ENCODE assay signal across 19 cellular contexts in the genomic region with DNA sequence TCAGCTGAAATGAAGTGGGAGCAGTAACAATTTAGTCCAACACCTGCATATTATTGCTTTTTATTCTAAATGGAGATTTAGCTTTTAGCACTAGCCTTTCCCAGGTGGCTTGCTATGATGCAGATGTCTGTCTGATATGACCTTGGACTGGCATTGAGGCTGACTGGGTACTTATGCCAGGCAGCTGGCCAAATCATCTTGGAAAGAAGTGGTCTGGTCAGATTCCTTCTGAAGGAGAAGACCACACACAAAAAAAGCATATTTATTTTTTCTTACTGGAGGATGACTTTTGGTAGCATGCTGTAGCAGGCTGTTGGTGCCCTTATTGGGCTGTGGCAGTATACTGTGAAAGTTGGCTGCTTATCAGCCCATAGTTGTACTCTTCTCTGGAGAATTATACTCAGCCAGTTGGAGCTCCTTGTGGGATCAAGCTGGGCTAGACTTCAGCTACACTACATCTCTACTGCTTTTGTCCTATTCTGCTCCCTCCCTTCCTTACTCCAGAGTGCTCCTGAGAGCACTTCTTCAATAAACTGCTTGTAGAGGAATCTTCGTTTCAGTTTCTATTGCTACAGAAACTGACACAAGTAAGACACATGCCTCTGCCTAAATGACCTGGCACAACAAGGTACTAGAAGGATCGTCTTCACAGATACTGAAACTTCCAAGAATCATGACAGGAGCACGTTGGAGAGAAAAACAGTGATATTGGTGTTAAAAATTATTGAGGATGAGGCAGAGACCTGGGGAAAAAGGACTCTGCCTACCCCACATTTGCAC.
DNase-seq lines count a peak whose midpoint lies in the region; ATAC-seq lines count a peak whose summit lies in the region.
"Had no signal": no experiment of that assay in that cellular context is flagged by ENCODE, and none has a peak within 500 bp of the region (broad histone marks: within the 10 kb centered on the region; RNA-seq: fewer than 3 reads in every experiment).

No MANE protein-coding gene starts in this region.

- in situ Hi-C loops in KBM-7 (cut with MboI; ENCODE audit: low pct_unique_long_range_greater_than_20kb, low sequenced_read_pairs) = no loop called here

- DNase-seq in DMS53 (lab: John Stamatoyannopoulos, UW) (peak; percentile 59), NCI-H1105 treated with DMSO at 0.1 percent for 48 hours (lab: John Stamatoyannopoulos, UW) (peak; percentile 49), NCI-H187 (lab: John Stamatoyannopoulos, UW) (no peak), KBM-7 (no peak), DMS 273 (lab: John Stamatoyannopoulos, UW; ENCODE audit: unreplicated experiment) (no peak)
- DNase-seq: adrenal gland; dorsolateral prefrontal cortex; EL; Kasumi-1; NCI-H510A treated with DMSO at 0.1 percent for 48 hours; psoas muscle; SHP77 treated with DMSO at 0.1 percent for 48 hours; stimulated activated CD8-positive, alpha-beta memory T cell treated with anti-CD3 and anti-CD28 coated beads, Interleukin-4, amount 100 ng/mL, for 48 hours; T-helper 17 cell had no signal

- peak; percentile 62 for ATAC-seq in GM18508 (IDR thresholded peaks at IDR 0.05; ENCODE audit: insufficient read depth, unreplicated experiment)
- peak; percentile 45 for ATAC-seq in HG02588 (IDR thresholded peaks at IDR 0.05; ENCODE audit: unreplicated experiment)
- ATAC-seq in HG02938 (IDR thresholded peaks at IDR 0.05; ENCODE audit: unreplicated experiment) = no peak
- ATAC-seq: gastroesophageal sphincter, psoas muscle, T-helper 17 cell, WTC11 had no signal

Comparison
In these comparisons a context has a peak if more than half of its experiments do, and no peak if none do; other contexts are left out.
1. DNase-seq: peak in DMS53 (single experiment) and NCI-H1105 treated with DMSO at 0.1 percent for 48 hours (single experiment); none in NCI-H187 (0 of 2), KBM-7 (single experiment) and DMS 273 (single experiment).